1 cellular context compared by ENCODE assay signal in the genomic region with DNA sequence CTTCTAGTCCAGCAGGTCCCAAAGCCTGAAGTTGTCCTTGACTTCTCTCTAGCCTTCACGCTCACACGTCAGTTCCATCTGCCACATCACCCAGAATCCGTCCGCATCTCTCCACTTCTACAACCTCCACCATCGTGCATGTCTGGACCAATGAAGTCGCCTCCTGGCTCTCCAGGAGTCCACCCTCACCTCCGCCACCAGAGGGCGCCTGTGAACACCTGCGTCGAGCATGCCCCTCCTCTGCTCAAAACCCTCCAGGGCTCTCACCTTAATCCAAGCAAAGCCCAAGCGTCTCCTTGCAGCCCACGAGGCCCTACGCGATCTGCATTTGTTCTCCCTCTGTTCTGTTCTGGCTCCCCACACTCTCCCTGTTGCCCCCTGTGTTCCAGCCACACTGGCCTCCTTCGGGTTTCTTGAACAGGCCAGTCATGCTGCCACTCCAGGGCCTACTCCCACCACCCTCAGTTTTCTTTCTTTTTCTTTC.
TF ChIP-seq lines count a peak whose summit lies in the region.

No MANE protein-coding gene starts in this region.

TF ChIP-seq in K562, 482 proteins besides CTCF, POLR2A, EP300 and RAD21 (continued from another document and continues in another):
- TF ChIP-seq MYNN (IDR thresholded peaks at IDR 0.05) (no peak), MYNN (CRISPR knock-in tag; IDR thresholded peaks at IDR 0.05) (no peak), ZNF586 (CRISPR knock-in tag; conservative IDR thresholded peaks at IDR 0.05) (no peak), ZNF561 (CRISPR knock-in tag; conservative IDR thresholded peaks at IDR 0.05) (no peak), KDM5B (IDR thresholded peaks at IDR 0.05; ENCODE audit: insufficient replicate concordance, low read depth, low read length) (peak; percentile 55), IFI16 (CRISPR knock-in tag; IDR thresholded peaks at IDR 0.05) (no peak), CCNT2 (IDR thresholded peaks at IDR 0.05; ENCODE audit: borderline replicate concordance, extremely low read depth, insufficient read length, low read depth, low read length) (no peak), SRSF9 (IDR thresholded peaks at IDR 0.05; ENCODE audit: borderline replicate concordance, low read depth, low read length) (no peak), ZNF384 (IDR thresholded peaks at IDR 0.05; ENCODE audit: low read depth, low read length) (peak; percentile 67), POLR2B (IDR thresholded peaks at IDR 0.05; ENCODE audit: low read depth, partially characterized antibody) (no peak), HDAC8 (tag; IDR thresholded peaks at IDR 0.05) (no peak), TRIM24 (IDR thresholded peaks at IDR 0.05) (no peak), NBN (IDR thresholded peaks at IDR 0.05; ENCODE audit: low read depth) (0 out of 2 replicates have a peak, but pooled peaks have one; percentile 81), HNRNPLL (IDR thresholded peaks at IDR 0.05; ENCODE audit: low read depth, low read length, poor library complexity, severe bottlenecking) (peak; percentile 4), SMAD2 (IDR thresholded peaks at IDR 0.05; ENCODE audit: low read depth, low read length) (no peak), RBFOX2 (IDR thresholded peaks at IDR 0.05; ENCODE audit: low read depth, low read length) (peak; percentile 55), PTBP1 (IDR thresholded peaks at IDR 0.05; ENCODE audit: low read depth, low read length) (no peak), POLR2AphosphoS5 (IDR thresholded peaks at IDR 0.05; ENCODE audit: control insufficient read depth, insufficient read depth, low read depth, low read length) (no peak), PHB (CRISPR knock-in tag; IDR thresholded peaks at IDR 0.05) (no peak), TCF3 (CRISPR knock-in tag; IDR thresholded peaks at IDR 0.05) (0 out of 2 replicates have a peak, but pooled peaks have one; percentile 6), MTA2 (IDR thresholded peaks at IDR 0.05; ENCODE audit: low read depth) (no peak), BRD4 (IDR thresholded peaks at IDR 0.05) (no peak), MIER1 (IDR thresholded peaks at IDR 0.05; ENCODE audit: low read depth) (no peak), RBM39 (optimal IDR thresholded peaks at IDR 0.05; ENCODE audit: low read depth, low read length) (no peak), BCL6 (CRISPR knock-in tag; IDR thresholded peaks at IDR 0.05) (no peak), SMARCA4 (IDR thresholded peaks at IDR 0.05) (no peak), TEAD4 (IDR thresholded peaks at IDR 0.05; ENCODE audit: low read length) (no peak), TEAD4 (CRISPR knock-in tag; IDR thresholded peaks at IDR 0.05; ENCODE audit: borderline replicate concordance) (no peak), ZSCAN32 (CRISPR knock-in tag; IDR thresholded peaks at IDR 0.05) (no peak), ZNF232 (CRISPR knock-in tag; IDR thresholded peaks at IDR 0.05) (no peak), ZNF668 (CRISPR knock-in tag; IDR thresholded peaks at IDR 0.05) (no peak), EWSR1 (IDR thresholded peaks at IDR 0.05; ENCODE audit: borderline replicate concordance, low read depth, partially characterized antibody) (no peak)
- TF ChIP-seq, protein P1, sequence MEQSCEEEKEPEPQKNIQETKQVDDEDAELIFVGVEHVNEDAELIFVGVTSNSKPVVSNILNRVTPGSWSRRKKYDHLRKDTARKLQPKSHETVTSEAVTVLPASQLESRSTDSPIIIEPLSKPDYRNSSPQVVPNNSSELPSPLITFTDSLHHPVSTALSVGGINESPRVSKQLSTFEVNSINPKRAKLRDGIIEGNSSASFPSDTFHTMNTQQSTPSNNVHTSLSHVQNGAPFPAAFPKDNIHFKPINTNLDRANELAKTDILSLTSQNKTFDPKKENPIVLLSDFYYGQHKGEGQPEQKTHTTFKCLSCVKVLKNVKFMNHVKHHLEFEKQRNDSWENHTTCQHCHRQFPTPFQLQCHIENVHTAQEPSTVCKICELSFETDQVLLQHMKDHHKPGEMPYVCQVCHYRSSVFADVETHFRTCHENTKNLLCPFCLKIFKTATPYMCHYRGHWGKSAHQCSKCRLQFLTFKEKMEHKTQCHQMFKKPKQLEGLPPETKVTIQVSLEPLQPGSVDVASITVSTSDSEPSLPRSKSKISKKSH (CRISPR knock-in tag; IDR thresholded peaks at IDR 0.05): no peak
- TF ChIP-seq, protein P2, sequence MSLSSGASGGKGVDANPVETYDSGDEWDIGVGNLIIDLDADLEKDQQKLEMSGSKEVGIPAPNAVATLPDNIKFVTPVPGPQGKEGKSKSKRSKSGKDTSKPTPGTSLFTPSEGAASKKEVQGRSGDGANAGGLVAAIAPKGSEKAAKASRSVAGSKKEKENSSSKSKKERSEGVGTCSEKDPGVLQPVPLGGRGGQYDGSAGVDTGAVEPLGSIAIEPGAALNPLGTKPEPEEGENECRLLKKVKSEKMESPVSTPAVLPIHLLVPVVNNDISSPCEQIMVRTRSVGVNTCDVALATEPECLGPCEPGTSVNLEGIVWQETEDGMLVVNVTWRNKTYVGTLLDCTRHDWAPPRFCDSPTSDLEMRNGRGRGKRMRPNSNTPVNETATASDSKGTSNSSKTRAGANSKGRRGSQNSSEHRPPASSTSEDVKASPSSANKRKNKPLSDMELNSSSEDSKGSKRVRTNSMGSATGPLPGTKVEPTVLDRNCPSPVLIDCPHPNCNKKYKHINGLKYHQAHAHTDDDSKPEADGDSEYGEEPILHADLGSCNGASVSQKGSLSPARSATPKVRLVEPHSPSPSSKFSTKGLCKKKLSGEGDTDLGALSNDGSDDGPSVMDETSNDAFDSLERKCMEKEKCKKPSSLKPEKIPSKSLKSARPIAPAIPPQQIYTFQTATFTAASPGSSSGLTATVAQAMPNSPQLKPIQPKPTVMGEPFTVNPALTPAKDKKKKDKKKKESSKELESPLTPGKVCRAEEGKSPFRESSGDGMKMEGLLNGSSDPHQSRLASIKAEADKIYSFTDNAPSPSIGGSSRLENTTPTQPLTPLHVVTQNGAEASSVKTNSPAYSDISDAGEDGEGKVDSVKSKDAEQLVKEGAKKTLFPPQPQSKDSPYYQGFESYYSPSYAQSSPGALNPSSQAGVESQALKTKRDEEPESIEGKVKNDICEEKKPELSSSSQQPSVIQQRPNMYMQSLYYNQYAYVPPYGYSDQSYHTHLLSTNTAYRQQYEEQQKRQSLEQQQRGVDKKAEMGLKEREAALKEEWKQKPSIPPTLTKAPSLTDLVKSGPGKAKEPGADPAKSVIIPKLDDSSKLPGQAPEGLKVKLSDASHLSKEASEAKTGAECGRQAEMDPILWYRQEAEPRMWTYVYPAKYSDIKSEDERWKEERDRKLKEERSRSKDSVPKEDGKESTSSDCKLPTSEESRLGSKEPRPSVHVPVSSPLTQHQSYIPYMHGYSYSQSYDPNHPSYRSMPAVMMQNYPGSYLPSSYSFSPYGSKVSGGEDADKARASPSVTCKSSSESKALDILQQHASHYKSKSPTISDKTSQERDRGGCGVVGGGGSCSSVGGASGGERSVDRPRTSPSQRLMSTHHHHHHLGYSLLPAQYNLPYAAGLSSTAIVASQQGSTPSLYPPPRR (CRISPR knock-in tag; IDR thresholded peaks at IDR 0.05; ENCODE audit: borderline replicate concordance): no peak
- TF ChIP-seq, protein P3, sequence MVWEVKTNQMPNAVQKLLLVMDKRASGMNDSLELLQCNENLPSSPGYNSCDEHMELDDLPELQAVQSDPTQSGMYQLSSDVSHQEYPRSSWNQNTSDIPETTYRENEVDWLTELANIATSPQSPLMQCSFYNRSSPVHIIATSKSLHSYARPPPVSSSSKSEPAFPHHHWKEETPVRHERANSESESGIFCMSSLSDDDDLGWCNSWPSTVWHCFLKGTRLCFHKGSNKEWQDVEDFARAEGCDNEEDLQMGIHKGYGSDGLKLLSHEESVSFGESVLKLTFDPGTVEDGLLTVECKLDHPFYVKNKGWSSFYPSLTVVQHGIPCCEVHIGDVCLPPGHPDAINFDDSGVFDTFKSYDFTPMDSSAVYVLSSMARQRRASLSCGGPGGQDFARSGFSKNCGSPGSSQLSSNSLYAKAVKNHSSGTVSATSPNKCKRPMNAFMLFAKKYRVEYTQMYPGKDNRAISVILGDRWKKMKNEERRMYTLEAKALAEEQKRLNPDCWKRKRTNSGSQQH (CRISPR knock-in tag; IDR thresholded peaks at IDR 0.05): peak; percentile 65; the same call in 1 of the 2 replicates
- TF ChIP-seq, protein P4, sequence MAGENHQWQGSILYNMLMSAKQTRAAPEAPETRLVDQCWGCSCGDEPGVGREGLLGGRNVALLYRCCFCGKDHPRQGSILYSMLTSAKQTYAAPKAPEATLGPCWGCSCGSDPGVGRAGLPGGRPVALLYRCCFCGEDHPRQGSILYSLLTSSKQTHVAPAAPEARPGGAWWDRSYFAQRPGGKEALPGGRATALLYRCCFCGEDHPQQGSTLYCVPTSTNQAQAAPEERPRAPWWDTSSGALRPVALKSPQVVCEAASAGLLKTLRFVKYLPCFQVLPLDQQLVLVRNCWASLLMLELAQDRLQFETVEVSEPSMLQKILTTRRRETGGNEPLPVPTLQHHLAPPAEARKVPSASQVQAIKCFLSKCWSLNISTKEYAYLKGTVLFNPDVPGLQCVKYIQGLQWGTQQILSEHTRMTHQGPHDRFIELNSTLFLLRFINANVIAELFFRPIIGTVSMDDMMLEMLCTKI (IDR thresholded peaks at IDR 0.05; ENCODE audit: partially characterized antibody): no peak
- TF ChIP-seq, protein P5, sequence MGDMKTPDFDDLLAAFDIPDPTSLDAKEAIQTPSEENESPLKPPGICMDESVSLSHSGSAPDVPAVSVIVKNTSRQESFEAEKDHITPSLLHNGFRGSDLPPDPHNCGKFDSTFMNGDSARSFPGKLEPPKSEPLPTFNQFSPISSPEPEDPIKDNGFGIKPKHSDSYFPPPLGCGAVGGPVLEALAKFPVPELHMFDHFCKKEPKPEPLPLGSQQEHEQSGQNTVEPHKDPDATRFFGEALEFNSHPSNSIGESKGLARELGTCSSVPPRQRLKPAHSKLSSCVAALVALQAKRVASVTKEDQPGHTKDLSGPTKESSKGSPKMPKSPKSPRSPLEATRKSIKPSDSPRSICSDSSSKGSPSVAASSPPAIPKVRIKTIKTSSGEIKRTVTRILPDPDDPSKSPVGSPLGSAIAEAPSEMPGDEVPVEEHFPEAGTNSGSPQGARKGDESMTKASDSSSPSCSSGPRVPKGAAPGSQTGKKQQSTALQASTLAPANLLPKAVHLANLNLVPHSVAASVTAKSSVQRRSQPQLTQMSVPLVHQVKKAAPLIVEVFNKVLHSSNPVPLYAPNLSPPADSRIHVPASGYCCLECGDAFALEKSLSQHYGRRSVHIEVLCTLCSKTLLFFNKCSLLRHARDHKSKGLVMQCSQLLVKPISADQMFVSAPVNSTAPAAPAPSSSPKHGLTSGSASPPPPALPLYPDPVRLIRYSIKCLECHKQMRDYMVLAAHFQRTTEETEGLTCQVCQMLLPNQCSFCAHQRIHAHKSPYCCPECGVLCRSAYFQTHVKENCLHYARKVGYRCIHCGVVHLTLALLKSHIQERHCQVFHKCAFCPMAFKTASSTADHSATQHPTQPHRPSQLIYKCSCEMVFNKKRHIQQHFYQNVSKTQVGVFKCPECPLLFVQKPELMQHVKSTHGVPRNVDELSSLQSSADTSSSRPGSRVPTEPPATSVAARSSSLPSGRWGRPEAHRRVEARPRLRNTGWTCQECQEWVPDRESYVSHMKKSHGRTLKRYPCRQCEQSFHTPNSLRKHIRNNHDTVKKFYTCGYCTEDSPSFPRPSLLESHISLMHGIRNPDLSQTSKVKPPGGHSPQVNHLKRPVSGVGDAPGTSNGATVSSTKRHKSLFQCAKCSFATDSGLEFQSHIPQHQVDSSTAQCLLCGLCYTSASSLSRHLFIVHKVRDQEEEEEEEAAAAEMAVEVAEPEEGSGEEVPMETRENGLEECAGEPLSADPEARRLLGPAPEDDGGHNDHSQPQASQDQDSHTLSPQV (IDR thresholded peaks at IDR 0.05): peak; percentile 63
- TF ChIP-seq, protein P6, sequence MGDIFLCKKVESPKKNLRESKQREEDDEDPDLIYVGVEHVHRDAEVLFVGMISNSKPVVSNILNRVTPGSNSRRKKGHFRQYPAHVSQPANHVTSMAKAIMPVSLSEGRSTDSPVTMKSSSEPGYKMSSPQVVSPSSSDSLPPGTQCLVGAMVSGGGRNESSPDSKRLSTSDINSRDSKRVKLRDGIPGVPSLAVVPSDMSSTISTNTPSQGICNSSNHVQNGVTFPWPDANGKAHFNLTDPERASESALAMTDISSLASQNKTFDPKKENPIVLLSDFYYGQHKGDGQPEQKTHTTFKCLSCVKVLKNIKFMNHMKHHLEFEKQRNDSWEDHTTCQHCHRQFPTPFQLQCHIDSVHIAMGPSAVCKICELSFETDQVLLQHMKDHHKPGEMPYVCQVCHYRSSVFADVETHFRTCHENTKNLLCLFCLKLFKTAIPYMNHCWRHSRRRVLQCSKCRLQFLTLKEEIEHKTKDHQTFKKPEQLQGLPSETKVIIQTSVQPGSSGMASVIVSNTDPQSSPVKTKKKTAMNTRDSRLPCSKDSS (IDR thresholded peaks at IDR 0.05; ENCODE audit: low read depth, partially characterized antibody): no peak
- TF ChIP-seq, protein P7, sequence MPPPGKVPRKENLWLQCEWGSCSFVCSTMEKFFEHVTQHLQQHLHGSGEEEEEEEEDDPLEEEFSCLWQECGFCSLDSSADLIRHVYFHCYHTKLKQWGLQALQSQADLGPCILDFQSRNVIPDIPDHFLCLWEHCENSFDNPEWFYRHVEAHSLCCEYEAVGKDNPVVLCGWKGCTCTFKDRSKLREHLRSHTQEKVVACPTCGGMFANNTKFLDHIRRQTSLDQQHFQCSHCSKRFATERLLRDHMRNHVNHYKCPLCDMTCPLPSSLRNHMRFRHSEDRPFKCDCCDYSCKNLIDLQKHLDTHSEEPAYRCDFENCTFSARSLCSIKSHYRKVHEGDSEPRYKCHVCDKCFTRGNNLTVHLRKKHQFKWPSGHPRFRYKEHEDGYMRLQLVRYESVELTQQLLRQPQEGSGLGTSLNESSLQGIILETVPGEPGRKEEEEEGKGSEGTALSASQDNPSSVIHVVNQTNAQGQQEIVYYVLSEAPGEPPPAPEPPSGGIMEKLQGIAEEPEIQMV (tag; conservative IDR thresholded peaks at IDR 0.05; ENCODE audit: low read depth): no peak
- TF ChIP-seq, protein P8, sequence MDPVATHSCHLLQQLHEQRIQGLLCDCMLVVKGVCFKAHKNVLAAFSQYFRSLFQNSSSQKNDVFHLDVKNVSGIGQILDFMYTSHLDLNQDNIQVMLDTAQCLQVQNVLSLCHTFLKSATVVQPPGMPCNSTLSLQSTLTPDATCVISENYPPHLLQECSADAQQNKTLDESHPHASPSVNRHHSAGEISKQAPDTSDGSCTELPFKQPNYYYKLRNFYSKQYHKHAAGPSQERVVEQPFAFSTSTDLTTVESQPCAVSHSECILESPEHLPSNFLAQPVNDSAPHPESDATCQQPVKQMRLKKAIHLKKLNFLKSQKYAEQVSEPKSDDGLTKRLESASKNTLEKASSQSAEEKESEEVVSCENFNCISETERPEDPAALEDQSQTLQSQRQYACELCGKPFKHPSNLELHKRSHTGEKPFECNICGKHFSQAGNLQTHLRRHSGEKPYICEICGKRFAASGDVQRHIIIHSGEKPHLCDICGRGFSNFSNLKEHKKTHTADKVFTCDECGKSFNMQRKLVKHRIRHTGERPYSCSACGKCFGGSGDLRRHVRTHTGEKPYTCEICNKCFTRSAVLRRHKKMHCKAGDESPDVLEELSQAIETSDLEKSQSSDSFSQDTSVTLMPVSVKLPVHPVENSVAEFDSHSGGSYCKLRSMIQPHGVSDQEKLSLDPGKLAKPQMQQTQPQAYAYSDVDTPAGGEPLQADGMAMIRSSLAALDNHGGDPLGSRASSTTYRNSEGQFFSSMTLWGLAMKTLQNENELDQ (CRISPR knock-in tag; IDR thresholded peaks at IDR 0.05; ENCODE audit: borderline replicate concordance): no peak
